In genomic region chrX:149504226-149504914, GRCh38 we compare ENCODE assay signal across 8 cellular contexts. TPM values are rescaled to one million over a fixed set of nuclear protein-coding genes. Genes with fewer than 3 reads are reported as not detected.
DNase-seq lines count a peak whose midpoint lies in the region; ATAC-seq and TF ChIP-seq lines count a peak whose summit lies in the region.

No MANE protein-coding gene starts in this region.

- no peak for DNase-seq in BJ (ENCODE audit: low read depth)
- DNase-seq in hepatocyte (ENCODE audit: low spot score), result peak; percentile 41
- peak; percentile 44 to 56 (median 49) for DNase-seq in stimulated activated CD4-positive, alpha-beta T cell treated with anti-CD3 and anti-CD28 coated beads, Interleukin-12 subunit alpha, Interleukin-12 subunit beta, amount 100 ng/mL, for 48 hours (ENCODE audit: low read depth in 2 of 3, low spot score in 1 of 3)
- no peak for DNase-seq in NCI-H2107 treated with DMSO at 0.1 percent for 48 hours (lab: John Stamatoyannopoulos, UW; ENCODE audit: unreplicated experiment)

- ATAC-seq in GM18909 (IDR thresholded peaks at IDR 0.05; ENCODE audit: poor library complexity, unreplicated experiment) (peak; percentile 50), HG03354 (IDR thresholded peaks at IDR 0.05; ENCODE audit: poor library complexity, severe bottlenecking, unreplicated experiment) (peak; percentile 56)

- no peaks in the 10 kb centered on the region for H3K9me3 ChIP-seq in hepatocyte (ENCODE audit: low read depth)

- H3K36me3 ChIP-seq in BJ (ENCODE audit: control insufficient read depth, insufficient read depth, low read length), result peaks cover 10% of the 10 kb centered on the region
- H3K36me3 ChIP-seq in hepatocyte (replicated peaks; ENCODE audit: insufficient read depth, low read depth), result no peaks in the 10 kb centered on the region

- no peaks in the 10 kb centered on the region for H3K27me3 ChIP-seq in BJ (ENCODE audit: control insufficient read depth, insufficient read depth, low read length)
- H3K27me3 ChIP-seq in hepatocyte, result no peaks in the 10 kb centered on the region

- H3K79me2 ChIP-seq in hepatocyte, result no peaks in the 10 kb centered on the region

- peak overlapping the region; percentile 81 for H3K27ac Mint-ChIP-seq in activated naive CD8-positive, alpha-beta T cell

- no peaks in the 10 kb centered on the region for H3K4me1 ChIP-seq in hepatocyte (ENCODE audit: insufficient read depth)

- H3K36me3 Mint-ChIP-seq in activated naive CD8-positive, alpha-beta T cell, result no peaks in the 10 kb centered on the region

- H3K27ac ChIP-seq in hepatocyte, result peak overlapping the region; percentile 86

- H3K27me3 Mint-ChIP-seq in activated naive CD8-positive, alpha-beta T cell, result no peaks in the 10 kb centered on the region

- peak; percentile 36; the same call in 1 of the 2 replicates for TF ChIP-seq POLR2A in Raji (IDR thresholded peaks at IDR 0.05; ENCODE audit: insufficient read depth, low read depth, low read length)

- CTCF ChIA-PET in BJ (lab: Yijun Ruan, JAX), result no interaction called here

- TF ChIP-seq CTCF in BJ (IDR thresholded peaks at IDR 0.05; ENCODE audit: insufficient read depth, low read depth, low read length) (peak; percentile 55), hepatocyte (IDR thresholded peaks at IDR 0.05; ENCODE audit: poor library complexity) (peak; percentile 25)

- 72% methylated on average over 8 of the region's 10 CpGs for WGBS in hepatocyte (ENCODE audit: low lambda C conversion rate, missing lambda C conversion rate)

- no peaks in the 10 kb centered on the region for H4K20me1 ChIP-seq in hepatocyte (ENCODE audit: insufficient read depth, poor library complexity, severe bottlenecking)

- POLR2A ChIA-PET in BJ (lab: Charles Lee), result interaction anchor here (0.6 kb wide), 1 partner anchor 1901 kb away, joined by 3 read pairs; no protein-coding TSS in a partner anchor

- H3K4me3 Mint-ChIP-seq in activated naive CD8-positive, alpha-beta T cell, result peak overlapping the region; percentile 93

- H3K4me3 ChIP-seq in BJ (ENCODE audit: low read depth, low read length), result peak overlapping the region; percentile 69
- peak overlapping the region; percentile 13 for H3K4me3 ChIP-seq in hepatocyte

- H3K9me2 ChIP-seq in hepatocyte (replicated peaks; ENCODE audit: insufficient read depth), result no peaks in the 10 kb centered on the region

- no peak overlapping the region for H2AFZ ChIP-seq in hepatocyte

- peak overlapping the region; percentile 75 for H3K4me2 ChIP-seq in hepatocyte

- peaks cover 31% of the 10 kb centered on the region for H3K4me1 Mint-ChIP-seq in activated naive CD8-positive, alpha-beta T cell (ENCODE audit: low read depth)

- no peaks in the 10 kb centered on the region for H3K9me3 Mint-ChIP-seq in activated naive CD8-positive, alpha-beta T cell (ENCODE audit: low read depth)

RNA-seq across cellular contexts. Expression of gene IDS, which starts 0.7 kb away (rescaled TPM):
- polyA plus RNA-seq in BJ (2011; rRNA removed) (77.8 and 108 TPM in 2 replicates), hepatocyte (33.7 and 42.7 TPM in 2 replicates)
- polyA minus RNA-seq in BJ (2011; rRNA and poly(A)+ RNA removed), result 42.9 and 61.8 TPM in 2 replicates
- 25.4 and 30.6 TPM in 2 replicates for total RNA-seq in hepatocyte

RNA-seq across cellular contexts. Expression of gene EOLA1, which starts 36.4 kb away (rescaled TPM):
- polyA plus RNA-seq in BJ (2011; rRNA removed) (18.2 and 18.8 TPM in 2 replicates), hepatocyte (9.1 and 14.6 TPM in 2 replicates)
- polyA minus RNA-seq in BJ (2011; rRNA and poly(A)+ RNA removed), result 7.9 and 9.7 TPM in 2 replicates
- 13.4 and 19.6 TPM in 2 replicates for total RNA-seq in hepatocyte

RNA-seq across cellular contexts. Expression of gene HSFX3, which starts 45.4 kb away (rescaled TPM):
- not detected in 2 replicates for polyA plus RNA-seq in BJ (2011; rRNA removed)
- polyA minus RNA-seq in BJ (2011; rRNA and poly(A)+ RNA removed), result not detected in 2 replicates
- total RNA-seq in hepatocyte, result not detected in 2 replicates
- not detected in 2 replicates for polyA plus RNA-seq in hepatocyte

Comparison
In these comparisons a context has a peak if more than half of its experiments do, and no peak if none do; other contexts are left out.
1. DNase-seq: peak in hepatocyte (single experiment) and stimulated activated CD4-positive, alpha-beta T cell treated with anti-CD3 and anti-CD28 coated beads, Interleukin-12 subunit alpha, Interleukin-12 subunit beta, amount 100 ng/mL, for 48 hours (3 of 3); none in BJ (single experiment) and NCI-H2107 treated with DMSO at 0.1 percent for 48 hours (single experiment).